ENCODE assay signal across 12 cellular contexts in genomic region chr15:63800245-63800644, GRCh38.
"Had no signal": no experiment of that assay in that cellular context is flagged by ENCODE, and none has a peak within 500 bp of the region (broad histone marks: within the 10 kb centered on the region; RNA-seq: fewer than 3 reads in every experiment).

No MANE protein-coding gene starts in this region.

- H3K4me3 Mint-ChIP-seq: activated CD8-positive, alpha-beta memory T cell treated with anti-CD3 and anti-CD28 coated beads, Interleukin-2, amount 10 ng/mL, durations not matched to agents 7 days and 5 days; activated naive CD4-positive, alpha-beta T cell treated with anti-CD3 and anti-CD28 coated beads, Interleukin-2, amount 10 ng/mL, durations not matched to agents 7 days and 5 days; nephron progenitor cell had no signal

- DNase-seq: activated CD4-positive, alpha-beta T cell treated with anti-CD3 and anti-CD28 coated beads, Interleukin-2, amount 50 U/mL, for 48 hours; activated CD8-positive, alpha-beta memory T cell treated with anti-CD3 and anti-CD28 coated beads, Interleukin-2, amount 10 ng/mL, durations not matched to agents 7 days and 5 days; activated naive CD4-positive, alpha-beta T cell treated with anti-CD3 and anti-CD28 coated beads, Interleukin-2, amount 10 ng/mL, durations not matched to agents 7 days and 5 days; activated T-cell treated with anti-CD3 and anti-CD28 coated beads, Interleukin-2, amount 50 U/mL, for 1 hour; central memory CD4-positive, alpha-beta T cell; nephron progenitor cell; stimulated activated CD4-positive, alpha-beta T cell treated with anti-CD3 and anti-CD28 coated beads, Interleukin-4, amount 100 ng/mL, for 1 hour; stimulated activated naive CD4-positive, alpha-beta T cell; transverse colon had no signal

- H3K27me3 Mint-ChIP-seq: activated CD8-positive, alpha-beta memory T cell treated with anti-CD3 and anti-CD28 coated beads, Interleukin-2, amount 10 ng/mL, durations not matched to agents 7 days and 5 days; activated naive CD4-positive, alpha-beta T cell treated with anti-CD3 and anti-CD28 coated beads, Interleukin-2, amount 10 ng/mL, durations not matched to agents 7 days and 5 days had no signal

- H3K27ac ChIP-seq: coronary artery, hepatocyte, transverse colon had no signal

- H3K4me3 ChIP-seq: coronary artery, hepatocyte, transverse colon had no signal

- H3K9me3 ChIP-seq: transverse colon had no signal

- H3K36me3 ChIP-seq: transverse colon had no signal

- ATAC-seq: activated CD8-positive, alpha-beta memory T cell treated with anti-CD3 and anti-CD28 coated beads, Interleukin-2, amount 10 ng/mL, durations not matched to agents 7 days and 5 days; esophagus mucosa had no signal

- H3K27ac Mint-ChIP-seq: activated CD8-positive, alpha-beta memory T cell treated with anti-CD3 and anti-CD28 coated beads, Interleukin-2, amount 10 ng/mL, durations not matched to agents 7 days and 5 days; activated naive CD4-positive, alpha-beta T cell treated with anti-CD3 and anti-CD28 coated beads, Interleukin-2, amount 10 ng/mL, durations not matched to agents 7 days and 5 days; nephron progenitor cell had no signal

- H3K27me3 ChIP-seq: hepatocyte, transverse colon had no signal
